1 cellular context compared by ENCODE assay signal in the genomic region with DNA sequence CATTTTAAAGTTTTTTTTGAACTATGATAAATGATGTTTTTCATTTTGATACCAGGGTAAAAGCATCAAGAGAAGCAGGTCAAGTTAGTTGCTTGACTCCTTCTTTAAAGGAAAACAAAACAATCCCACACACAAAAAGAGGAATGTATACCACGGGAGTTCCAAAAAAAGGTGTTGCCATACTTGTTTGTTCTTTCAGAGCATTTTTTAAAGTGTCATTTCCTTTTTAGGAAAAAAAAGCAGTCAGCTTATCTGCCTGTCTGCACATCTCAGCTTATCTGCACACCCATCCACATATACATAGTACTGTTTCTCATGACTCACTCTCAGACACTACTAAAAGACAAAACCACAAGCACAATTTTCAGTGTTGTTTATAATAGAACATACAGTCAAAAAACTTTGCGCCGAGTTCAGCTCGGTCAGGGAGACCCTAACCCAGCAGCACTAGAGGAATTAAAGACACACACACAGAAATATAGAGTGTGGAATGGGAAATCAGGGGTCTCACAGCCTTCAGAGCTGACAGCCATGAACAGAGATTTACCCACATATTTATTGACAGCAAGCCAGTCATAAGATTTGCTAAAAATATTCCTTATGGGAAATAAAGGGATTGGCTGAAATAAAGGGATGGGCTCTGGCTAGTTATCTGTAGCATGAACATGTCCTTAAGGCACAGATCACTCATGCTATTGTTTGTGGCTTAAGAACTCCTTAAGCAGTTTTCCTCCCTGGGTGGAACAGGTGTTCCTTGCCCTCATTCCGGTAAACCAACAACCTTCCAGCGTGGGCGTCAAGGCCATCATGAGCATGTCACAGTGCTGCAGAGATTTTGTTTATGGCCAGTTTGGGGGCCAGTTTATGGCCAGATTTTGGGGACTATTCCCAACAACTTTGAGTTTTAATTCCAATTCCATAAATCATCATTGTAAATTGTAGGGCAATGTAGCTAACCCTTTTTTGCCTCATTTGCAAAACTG.
TF ChIP-seq lines count a peak whose summit lies in the region.

No MANE protein-coding gene starts in this region.

TF ChIP-seq in K562, 482 proteins besides CTCF, POLR2A, EP300 and RAD21 (continued from another document):
- TF ChIP-seq, protein P1, sequence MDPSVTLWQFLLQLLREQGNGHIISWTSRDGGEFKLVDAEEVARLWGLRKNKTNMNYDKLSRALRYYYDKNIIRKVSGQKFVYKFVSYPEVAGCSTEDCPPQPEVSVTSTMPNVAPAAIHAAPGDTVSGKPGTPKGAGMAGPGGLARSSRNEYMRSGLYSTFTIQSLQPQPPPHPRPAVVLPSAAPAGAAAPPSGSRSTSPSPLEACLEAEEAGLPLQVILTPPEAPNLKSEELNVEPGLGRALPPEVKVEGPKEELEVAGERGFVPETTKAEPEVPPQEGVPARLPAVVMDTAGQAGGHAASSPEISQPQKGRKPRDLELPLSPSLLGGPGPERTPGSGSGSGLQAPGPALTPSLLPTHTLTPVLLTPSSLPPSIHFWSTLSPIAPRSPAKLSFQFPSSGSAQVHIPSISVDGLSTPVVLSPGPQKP (CRISPR knock-in tag; IDR thresholded peaks at IDR 0.05) = no peak
- TF ChIP-seq KDM2B (CRISPR knock-in tag; IDR thresholded peaks at IDR 0.05) = no peak
- TF ChIP-seq, protein P2, sequence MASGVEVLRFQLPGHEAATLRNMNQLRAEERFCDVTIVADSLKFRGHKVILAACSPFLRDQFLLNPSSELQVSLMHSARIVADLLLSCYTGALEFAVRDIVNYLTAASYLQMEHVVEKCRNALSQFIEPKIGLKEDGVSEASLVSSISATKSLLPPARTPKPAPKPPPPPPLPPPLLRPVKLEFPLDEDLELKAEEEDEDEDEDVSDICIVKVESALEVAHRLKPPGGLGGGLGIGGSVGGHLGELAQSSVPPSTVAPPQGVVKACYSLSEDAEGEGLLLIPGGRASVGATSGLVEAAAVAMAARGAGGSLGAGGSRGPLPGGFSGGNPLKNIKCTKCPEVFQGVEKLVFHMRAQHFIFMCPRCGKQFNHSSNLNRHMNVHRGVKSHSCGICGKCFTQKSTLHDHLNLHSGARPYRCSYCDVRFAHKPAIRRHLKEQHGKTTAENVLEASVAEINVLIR (CRISPR knock-in tag; IDR thresholded peaks at IDR 0.05) = peak; percentile 32; the same call in 1 of the 2 replicates
- TF ChIP-seq ZBTB11 (CRISPR knock-in tag; IDR thresholded peaks at IDR 0.05) = peak in 1 of 3 experiments; percentile 61; a peak in 2 of 6 replicates
- peak; percentile 34 to 90; a peak in 3 of 4 replicates for TF ChIP-seq RCOR1 (IDR thresholded peaks at IDR 0.05; ENCODE audit: borderline replicate concordance in 1 of 2, low read depth in 2 of 2, low read length in 2 of 2)
- peak; percentile 89 for TF ChIP-seq MEF2D (tag; conservative IDR thresholded peaks at IDR 0.05; ENCODE audit: low read depth)
- peak; percentile 79 for TF ChIP-seq NBN (IDR thresholded peaks at IDR 0.05; ENCODE audit: low read depth)
